In genomic region chr20:35275741-35276251, GRCh38 we compare ENCODE assay signal across 13 cellular contexts. TPM values are rescaled to one million over a fixed set of nuclear protein-coding genes. Genes with fewer than 3 reads are reported as not detected.
DNase-seq lines count a peak whose midpoint lies in the region; ATAC-seq and TF ChIP-seq lines count a peak whose summit lies in the region.
"Had no signal": no experiment of that assay in that cellular context is flagged by ENCODE, and none has a peak within 500 bp of the region (broad histone marks: within the 10 kb centered on the region; RNA-seq: fewer than 3 reads in every experiment).

No MANE protein-coding gene starts in this region.

- no peak for ATAC-seq in HG03139 (IDR thresholded peaks at IDR 0.05; ENCODE audit: unreplicated experiment)

- H3K27ac Mint-ChIP-seq in activated naive CD4-positive, alpha-beta T cell treated with anti-CD3 and anti-CD28 coated beads for 36 hours, result no peak overlapping the region
- H3K27ac Mint-ChIP-seq in chondrocyte (ENCODE audit: unreplicated experiment), result no peak overlapping the region
- peak overlapping the region; percentile 4 for H3K27ac Mint-ChIP-seq in osteocyte (ENCODE audit: unreplicated experiment)

- H3K36me3 Mint-ChIP-seq in activated naive CD4-positive, alpha-beta T cell treated with anti-CD3 and anti-CD28 coated beads for 36 hours (ENCODE audit: low read depth), result peaks cover 16% of the 10 kb centered on the region
- H3K36me3 Mint-ChIP-seq in chondrocyte (ENCODE audit: low read depth) (peaks cover 20% of the 10 kb centered on the region), osteocyte (ENCODE audit: unreplicated experiment) (peaks cover 13% of the 10 kb centered on the region)

- intact Hi-C loops in activated naive CD4-positive, alpha-beta T cell treated with anti-CD3 and anti-CD28 coated beads for 36 hours (cut with micrococcal nuclease), result loop anchor here (2.0 to 10.0 kb wide), 3 partner anchors 183 to 401 kb away; partner anchors contain the start of genes ACSS2, GGT7, GSS and MYH7B

- TF ChIP-seq CTCF in RWPE1 (conservative IDR thresholded peaks at IDR 0.05; ENCODE audit: low read depth), result no peak
- no peak for TF ChIP-seq CTCF in chondrocyte (IDR thresholded peaks at IDR 0.05)
- TF ChIP-seq CTCF in osteocyte (IDR thresholded peaks at IDR 0.05), result no peak

- no peaks in the 10 kb centered on the region for H3K9me3 Mint-ChIP-seq in activated naive CD4-positive, alpha-beta T cell treated with anti-CD3 and anti-CD28 coated beads for 36 hours
- H3K9me3 Mint-ChIP-seq in chondrocyte (ENCODE audit: low read depth) (no peaks in the 10 kb centered on the region), osteocyte (ENCODE audit: unreplicated experiment) (no peaks in the 10 kb centered on the region)

- peaks cover 11% of the 10 kb centered on the region for H3K4me1 Mint-ChIP-seq in activated naive CD4-positive, alpha-beta T cell treated with anti-CD3 and anti-CD28 coated beads for 36 hours (ENCODE audit: low read depth)
- H3K4me1 Mint-ChIP-seq in chondrocyte (ENCODE audit: low read depth) (peaks cover 26% of the 10 kb centered on the region), osteocyte (ENCODE audit: unreplicated experiment) (peaks cover 20% of the 10 kb centered on the region)

- peak overlapping the region; percentile 39 for H3K4me3 Mint-ChIP-seq in activated naive CD4-positive, alpha-beta T cell treated with anti-CD3 and anti-CD28 coated beads for 36 hours
- H3K4me3 Mint-ChIP-seq in chondrocyte (ENCODE audit: unreplicated experiment) (peak overlapping the region; percentile 21), osteocyte (ENCODE audit: unreplicated experiment) (peak overlapping the region; percentile 29)

- no peak for DNase-seq in activated naive CD4-positive, alpha-beta T cell treated with anti-CD3 and anti-CD28 coated beads for 36 hours
- no peak for DNase-seq in activated naive CD4-positive, alpha-beta T cell (lab: John Stamatoyannopoulos, UW)
- DNase-seq in RWPE1 (ENCODE audit: low spot score), result no peak
- DNase-seq in chondrocyte (ENCODE audit: low spot score), result no peak
- no peak for DNase-seq in osteocyte (ENCODE audit: extremely low spot score, unreplicated experiment)
- no peak for DNase-seq in AG20443 (ENCODE audit: low spot score)
- DNase-seq in SK-N-DZ (ENCODE audit: low spot score), result no peak
- DNase-seq: amniotic stem cell, HCEC 1CT had no signal

- CTCF ChIA-PET in activated naive CD4-positive, alpha-beta T cell treated with anti-CD3 and anti-CD28 coated beads for 36 hours (lab: Charles Lee), result interaction anchor here (1.1 to 1.5 kb wide), 2 partner anchors 131 to 172 kb away, joined by 3 to 4 read pairs; no protein-coding TSS in a partner anchor
- CTCF ChIA-PET in RWPE1 (lab: Yijun Ruan, JAX), result interaction anchor here (0.6 kb wide), 1 partner anchor 216 kb away, joined by 4 read pairs; no protein-coding TSS in a partner anchor

- POLR2A ChIA-PET in RWPE1 (lab: Yijun Ruan, JAX; ENCODE audit: low non-redundant PET), result interaction anchor here (0.6 kb wide), 1 partner anchor 246 kb away, joined by 5 read pairs; no protein-coding TSS in a partner anchor

- peak overlapping the region; percentile 95 for H3K27ac ChIP-seq in RWPE1
- H3K27ac ChIP-seq: SK-N-MC had no signal

- H3K27me3 Mint-ChIP-seq in activated naive CD4-positive, alpha-beta T cell treated with anti-CD3 and anti-CD28 coated beads for 36 hours (ENCODE audit: low read depth), result no peaks in the 10 kb centered on the region
- no peaks in the 10 kb centered on the region for H3K27me3 Mint-ChIP-seq in chondrocyte (ENCODE audit: low read depth)
- H3K27me3 Mint-ChIP-seq in osteocyte (ENCODE audit: unreplicated experiment), result no peaks in the 10 kb centered on the region

RNA-seq across cellular contexts. Expression of gene MMP24OS, which starts 2.1 kb away (rescaled TPM):
- total RNA-seq in activated naive CD4-positive, alpha-beta T cell treated with anti-CD3 and anti-CD28 coated beads for 36 hours, result 10 to 100 TPM; 26.4 to 29.2 TPM
- 89.8 to 94.6 TPM (median 91.5 TPM) in 3 replicates for total RNA-seq in chondrocyte
- total RNA-seq in osteocyte, result 118 and 120 TPM in 2 replicates
- 9.7 and 12.5 TPM in 2 replicates for polyA plus RNA-seq in SK-N-DZ (2014; cell fraction: cytosol; rRNA removed)
- polyA plus RNA-seq in SK-N-DZ (2014; cell fraction: nucleus; rRNA removed), result 16.3 and 18.4 TPM in 2 replicates

RNA-seq across cellular contexts. Expression of gene EIF6, which starts 8.8 kb away (rescaled TPM):
- total RNA-seq in activated naive CD4-positive, alpha-beta T cell treated with anti-CD3 and anti-CD28 coated beads for 36 hours, result 10 to 100 TPM; 93.0 to 94.7 TPM
- 117 to 125 TPM (median 123 TPM) in 3 replicates for total RNA-seq in chondrocyte
- total RNA-seq in osteocyte, result 131 and 136 TPM in 2 replicates
- 270 and 283 TPM in 2 replicates for polyA plus RNA-seq in SK-N-DZ (2014; cell fraction: cytosol; rRNA removed)
- 178 and 255 TPM in 2 replicates for polyA plus RNA-seq in SK-N-DZ (2014; cell fraction: nucleus; rRNA removed)

RNA-seq across cellular contexts. Expression of gene FAM83C, which starts 16.4 kb away (rescaled TPM):
- not detected for total RNA-seq in activated naive CD4-positive, alpha-beta T cell treated with anti-CD3 and anti-CD28 coated beads for 36 hours
- total RNA-seq in chondrocyte (not detected in 3 replicates), osteocyte (not detected in 2 replicates)
- not detected in 2 replicates for polyA plus RNA-seq in SK-N-DZ (2014; cell fraction: cytosol; rRNA removed)
- polyA plus RNA-seq in SK-N-DZ (2014; cell fraction: nucleus; rRNA removed), result 0.38 TPM in 1 of 2 replicates, not detected in the other
- total RNA-seq: dermis microvascular lymphatic vessel endothelial cell, mesenteric fat pad had no signal

RNA-seq across cellular contexts. Expression of gene MMP24, which starts 49.3 kb away (rescaled TPM):
- not detected for total RNA-seq in activated naive CD4-positive, alpha-beta T cell treated with anti-CD3 and anti-CD28 coated beads for 36 hours
- total RNA-seq in chondrocyte (1.1 to 2.6 TPM (median 2.4 TPM) in 3 replicates), osteocyte (0.54 and 0.63 TPM in 2 replicates)
- 29.3 and 32.1 TPM in 2 replicates for polyA plus RNA-seq in SK-N-DZ (2014; cell fraction: cytosol; rRNA removed)
- polyA plus RNA-seq in SK-N-DZ (2014; cell fraction: nucleus; rRNA removed), result 13.3 and 16.2 TPM in 2 replicates
